Comparison of ENCODE assay signal across 1 cellular context in genomic region chr11:1937616-1938342, GRCh38.
TF ChIP-seq lines count a peak whose summit lies in the region.

No MANE protein-coding gene starts in this region.

TF ChIP-seq in H1, 55 proteins besides CTCF, POLR2A, EP300 and RAD21:
- TF ChIP-seq CREB1 (IDR thresholded peaks at IDR 0.05) (no peak), MAFK (IDR thresholded peaks at IDR 0.05; ENCODE audit: low read depth, low read length) (no peak), GABPA (IDR thresholded peaks at IDR 0.05; ENCODE audit: borderline replicate concordance, insufficient read depth, low read length) (no peak), SIX5 (IDR thresholded peaks at IDR 0.05; ENCODE audit: low read depth, low read length) (no peak), BACH1 (IDR thresholded peaks at IDR 0.05; ENCODE audit: low read length) (no peak), SIN3A (conservative IDR thresholded peaks at IDR 0.05 in 1 of 2, IDR thresholded peaks at IDR 0.05 in 1 of 2; ENCODE audit: low read depth in 1 of 2, low read length in 2 of 2) (no peak), RFX5 (IDR thresholded peaks at IDR 0.05; ENCODE audit: borderline replicate concordance, low read depth, low read length) (no peak), KDM1A (IDR thresholded peaks at IDR 0.05; ENCODE audit: borderline replicate concordance, low read length) (no peak), FOSL1 (IDR thresholded peaks at IDR 0.05; ENCODE audit: insufficient read depth, low read depth, low read length) (no peak), CHD1 (IDR thresholded peaks at IDR 0.05; ENCODE audit: low read depth, low read length) (no peak), ZNF274 (IDR thresholded peaks at IDR 0.05; ENCODE audit: borderline replicate concordance, extremely low read depth, low read length) (no peak), NANOG (IDR thresholded peaks at IDR 0.05; ENCODE audit: insufficient read depth, low read depth, low read length, poor library complexity, severe bottlenecking) (no peak), SP2 (IDR thresholded peaks at IDR 0.05; ENCODE audit: low read length) (no peak), EZH2 (IDR thresholded peaks at IDR 0.05; ENCODE audit: low read depth, low read length, severe bottlenecking) (no peak), E2F6 (IDR thresholded peaks at IDR 0.05) (no peak), BCL11A (IDR thresholded peaks at IDR 0.05; ENCODE audit: low read depth in 2 of 2, low read length in 2 of 2) (no peak), CBX5 (IDR thresholded peaks at IDR 0.05; ENCODE audit: low read depth, low read length) (no peak), TEAD4 (IDR thresholded peaks at IDR 0.05; ENCODE audit: low read depth, low read length) (no peak), NRF1 (IDR thresholded peaks at IDR 0.05; ENCODE audit: low read depth, low read length) (no peak), GTF2F1 (IDR thresholded peaks at IDR 0.05; ENCODE audit: borderline replicate concordance, low read depth, low read length) (no peak)
